In genomic region chr9:115466784-115467183, GRCh38 we compare ENCODE assay signal across 19 cellular contexts.
"Had no signal": no experiment of that assay in that cellular context is flagged by ENCODE, and none has a peak within 500 bp of the region (broad histone marks: within the 10 kb centered on the region; RNA-seq: fewer than 3 reads in every experiment).

No MANE protein-coding gene starts in this region.

- H3K36me3 ChIP-seq: brain microvascular endothelial cell, gastrocnemius medialis, prostate gland, right lobe of liver, thoracic aorta had no signal

- H3K36me3 Mint-ChIP-seq: activated naive CD8-positive, alpha-beta T cell treated with anti-CD3 and anti-CD28 coated beads for 36 hours had no signal

- H3K27ac Mint-ChIP-seq: activated CD4-positive, alpha-beta T cell treated with anti-CD3 and anti-CD28 coated beads, Interleukin-2, amount 10 ng/mL, durations not matched to agents 24 days and 14 days; activated naive CD8-positive, alpha-beta T cell treated with anti-CD3 and anti-CD28 coated beads for 36 hours; nephron; stimulated activated naive CD8-positive, alpha-beta T cell treated with anti-CD3 and anti-CD28 coated beads, Interleukin-15, amount 100 ng/mL, for 72 hours had no signal

- DNase-seq: activated CD4-positive, alpha-beta T cell treated with anti-CD3 and anti-CD28 coated beads, Interleukin-2, amount 10 ng/mL, durations not matched to agents 24 days and 14 days; activated CD4-positive, CD25-positive, alpha-beta regulatory T cell; activated CD8-positive, alpha-beta memory T cell treated with anti-CD3 and anti-CD28 coated beads for 24 hours; activated gamma-delta T cell treated with Interleukin-2 at 50 U/mL for 16 hours; activated naive CD8-positive, alpha-beta T cell treated with anti-CD3 and anti-CD28 coated beads for 36 hours; brain microvascular endothelial cell; cortex of kidney; effector CD4-positive, alpha-beta T cell; gastrocnemius medialis; islet precursor cell; right lobe of liver; stimulated activated CD4-positive, alpha-beta T cell treated with anti-CD3 and anti-CD28 coated beads, Interleukin-1b, Interleukin-23, amount 100 ng/mL, for 48 hours; stimulated activated naive CD8-positive, alpha-beta T cell treated with anti-CD3 and anti-CD28 coated beads, Interleukin-15, amount 100 ng/mL, for 72 hours; T-helper 2 cell had no signal

- ATAC-seq: gastrocnemius medialis; right lobe of liver; stimulated activated naive CD8-positive, alpha-beta T cell treated with anti-CD3 and anti-CD28 coated beads, Interleukin-15, amount 100 ng/mL, for 72 hours had no signal

- H3K4me1 Mint-ChIP-seq: activated CD4-positive, alpha-beta T cell treated with anti-CD3 and anti-CD28 coated beads, Interleukin-2, amount 10 ng/mL, durations not matched to agents 24 days and 14 days; activated naive CD8-positive, alpha-beta T cell treated with anti-CD3 and anti-CD28 coated beads for 36 hours; nephron; stimulated activated naive CD8-positive, alpha-beta T cell treated with anti-CD3 and anti-CD28 coated beads, Interleukin-15, amount 100 ng/mL, for 72 hours had no signal

- H3K27ac ChIP-seq: brain microvascular endothelial cell, gastrocnemius medialis, prostate gland, right lobe of liver, thoracic aorta had no signal

- H3K4me3 Mint-ChIP-seq: activated CD4-positive, alpha-beta T cell treated with anti-CD3 and anti-CD28 coated beads, Interleukin-2, amount 10 ng/mL, durations not matched to agents 24 days and 14 days; activated naive CD8-positive, alpha-beta T cell treated with anti-CD3 and anti-CD28 coated beads for 36 hours; nephron; stimulated activated naive CD8-positive, alpha-beta T cell treated with anti-CD3 and anti-CD28 coated beads, Interleukin-15, amount 100 ng/mL, for 72 hours had no signal

- FAIRE-seq: endothelial cell of umbilical vein, urothelium cell line had no signal

- H3K9me3 Mint-ChIP-seq: activated CD4-positive, alpha-beta T cell treated with anti-CD3 and anti-CD28 coated beads, Interleukin-2, amount 10 ng/mL, durations not matched to agents 24 days and 14 days; activated naive CD8-positive, alpha-beta T cell treated with anti-CD3 and anti-CD28 coated beads for 36 hours; stimulated activated naive CD8-positive, alpha-beta T cell treated with anti-CD3 and anti-CD28 coated beads, Interleukin-15, amount 100 ng/mL, for 72 hours had no signal

- H3K27me3 ChIP-seq: brain microvascular endothelial cell, gastrocnemius medialis, right lobe of liver had no signal

- H3K4me3 ChIP-seq: gastrocnemius medialis, prostate gland, right lobe of liver, thoracic aorta had no signal

- H3K9me3 ChIP-seq: gastrocnemius medialis, prostate gland, right lobe of liver had no signal

- H3K4me1 ChIP-seq: gastrocnemius medialis, prostate gland, right lobe of liver had no signal
